Comparison of ENCODE assay signal across 8 cellular contexts in genomic region chr9:126146254-126147145, GRCh38.
DNase-seq lines count a peak whose midpoint lies in the region; ATAC-seq, FAIRE-seq and TF ChIP-seq lines count a peak whose summit lies in the region.

No MANE protein-coding gene starts in this region.

- no peak overlapping the region for H3K4me3 Mint-ChIP-seq in activated T-helper 2 cell treated with anti-CD3 and anti-CD28 coated beads, Interferon-gamma antibody, Interleukin-2, Interleukin-4, amounts not matched to agents 10 μg/mL and 5 μg/mL and 100 μg/mL, durations not matched to agents 14 hours and 24 hours and 36 hours (ENCODE audit: low read depth)

- POLR2A ChIA-PET in HEK293T (lab: Yijun Ruan, JAX): no interaction called here

- H3K36me3 Mint-ChIP-seq in activated T-helper 2 cell treated with anti-CD3 and anti-CD28 coated beads, Interferon-gamma antibody, Interleukin-2, Interleukin-4, amounts not matched to agents 10 μg/mL and 5 μg/mL and 100 μg/mL, durations not matched to agents 14 hours and 24 hours and 36 hours (ENCODE audit: low read depth): no peaks in the 10 kb centered on the region

- FAIRE-seq in D721Med (lab: Jason Lieb, UNC): no peak

- peak; percentile 39 for DNase-seq in D721Med (ENCODE audit: insufficient read length, low spot score)
- DNase-seq in HEK293T (ENCODE audit: extremely low spot score): peak; percentile 62
- peak; percentile 52 for DNase-seq in NCI-H510A (lab: John Stamatoyannopoulos, UW)
- DNase-seq in activated T-helper 2 cell treated with anti-CD3 and anti-CD28 coated beads, Interferon-gamma antibody, Interleukin-2, Interleukin-4, amounts not matched to agents 10 μg/mL and 5 μg/mL and 100 μg/mL, durations not matched to agents 14 hours and 24 hours and 36 hours (ENCODE audit: low spot score): peak; percentile 9
- DNase-seq in iPS-NIHi11 (ENCODE audit: low spot score): peak; percentile 90
- DNase-seq in upper lobe of right lung: peak; percentile 45
- DNase-seq in occipital lobe (lab: John Stamatoyannopoulos, UW): no peak

- no peaks in the 10 kb centered on the region for H3K9me3 Mint-ChIP-seq in activated T-helper 2 cell treated with anti-CD3 and anti-CD28 coated beads, Interferon-gamma antibody, Interleukin-2, Interleukin-4, amounts not matched to agents 10 μg/mL and 5 μg/mL and 100 μg/mL, durations not matched to agents 14 hours and 24 hours and 36 hours

- ATAC-seq in upper lobe of right lung: peak; percentile 52
- no peak for ATAC-seq in HG03097 (IDR thresholded peaks at IDR 0.05; ENCODE audit: low FRiP score, unreplicated experiment)

- peaks cover 18% of the 10 kb centered on the region for H3K27me3 Mint-ChIP-seq in activated T-helper 2 cell treated with anti-CD3 and anti-CD28 coated beads, Interferon-gamma antibody, Interleukin-2, Interleukin-4, amounts not matched to agents 10 μg/mL and 5 μg/mL and 100 μg/mL, durations not matched to agents 14 hours and 24 hours and 36 hours (ENCODE audit: low read depth)

- peaks cover 22% of the 10 kb centered on the region for H3K27me3 ChIP-seq in upper lobe of right lung

- H3K4me1 ChIP-seq in upper lobe of right lung: no peaks in the 10 kb centered on the region

- H3K27ac Mint-ChIP-seq in activated T-helper 2 cell treated with anti-CD3 and anti-CD28 coated beads, Interferon-gamma antibody, Interleukin-2, Interleukin-4, amounts not matched to agents 10 μg/mL and 5 μg/mL and 100 μg/mL, durations not matched to agents 14 hours and 24 hours and 36 hours: no peak overlapping the region

- CTCF ChIA-PET in HEK293T (lab: Yijun Ruan, JAX): no interaction called here

- intact Hi-C loops in activated T-helper 2 cell treated with anti-CD3 and anti-CD28 coated beads, Interferon-gamma antibody, Interleukin-2, Interleukin-4, amounts not matched to agents 10 μg/mL and 5 μg/mL and 100 μg/mL, durations not matched to agents 14 hours and 24 hours and 36 hours (cut with micrococcal nuclease): no loop called here
- intact Hi-C loops in upper lobe of right lung (cut with DNase I): no loop called here

- TF ChIP-seq CTCF in D721Med (IDR thresholded peaks at IDR 0.05; ENCODE audit: insufficient read depth, missing control alignments) (peak; percentile 26), upper lobe of right lung (IDR thresholded peaks at IDR 0.05) (peak; percentile 31)

- no peaks in the 10 kb centered on the region for H3K9me3 ChIP-seq in upper lobe of right lung

- no peak overlapping the region for H3K4me3 ChIP-seq in upper lobe of right lung

- no peaks in the 10 kb centered on the region for H3K36me3 ChIP-seq in upper lobe of right lung

- H3K4me1 Mint-ChIP-seq in activated T-helper 2 cell treated with anti-CD3 and anti-CD28 coated beads, Interferon-gamma antibody, Interleukin-2, Interleukin-4, amounts not matched to agents 10 μg/mL and 5 μg/mL and 100 μg/mL, durations not matched to agents 14 hours and 24 hours and 36 hours (ENCODE audit: low read depth): peaks cover 2% of the 10 kb centered on the region

- no peak overlapping the region for H3K27ac ChIP-seq in upper lobe of right lung

TF ChIP-seq in HEK293T, 16 proteins besides CTCF, POLR2A, EP300 and RAD21:
- TF ChIP-seq SP1 (IDR thresholded peaks at IDR 0.05) (no peak), FOXK2 (IDR thresholded peaks at IDR 0.05) (no peak), FOXM1 (IDR thresholded peaks at IDR 0.05; ENCODE audit: borderline replicate concordance) (no peak), BHLHE40 (IDR thresholded peaks at IDR 0.05; ENCODE audit: borderline replicate concordance) (no peak), TARDBP (IDR thresholded peaks at IDR 0.05) (no peak), ELF4 (IDR thresholded peaks at IDR 0.05) (no peak), ARNT (IDR thresholded peaks at IDR 0.05) (no peak), HDGF (IDR thresholded peaks at IDR 0.05; ENCODE audit: borderline replicate concordance) (no peak), LEF1 (IDR thresholded peaks at IDR 0.05; ENCODE audit: borderline replicate concordance) (no peak), NFRKB (IDR thresholded peaks at IDR 0.05) (no peak), L3MBTL2 (conservative IDR thresholded peaks at IDR 0.05) (no peak), ZNF384 (IDR thresholded peaks at IDR 0.05) (no peak), FOXA1 (IDR thresholded peaks at IDR 0.05) (no peak), CTBP1 (IDR thresholded peaks at IDR 0.05; ENCODE audit: borderline replicate concordance) (no peak), SUZ12 (IDR thresholded peaks at IDR 0.05) (no peak)
- TF ChIP-seq, protein P1, sequence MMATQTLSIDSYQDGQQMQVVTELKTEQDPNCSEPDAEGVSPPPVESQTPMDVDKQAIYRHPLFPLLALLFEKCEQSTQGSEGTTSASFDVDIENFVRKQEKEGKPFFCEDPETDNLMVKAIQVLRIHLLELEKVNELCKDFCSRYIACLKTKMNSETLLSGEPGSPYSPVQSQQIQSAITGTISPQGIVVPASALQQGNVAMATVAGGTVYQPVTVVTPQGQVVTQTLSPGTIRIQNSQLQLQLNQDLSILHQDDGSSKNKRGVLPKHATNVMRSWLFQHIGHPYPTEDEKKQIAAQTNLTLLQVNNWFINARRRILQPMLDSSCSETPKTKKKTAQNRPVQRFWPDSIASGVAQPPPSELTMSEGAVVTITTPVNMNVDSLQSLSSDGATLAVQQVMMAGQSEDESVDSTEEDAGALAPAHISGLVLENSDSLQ (IDR thresholded peaks at IDR 0.05): no peak
